21 cellular contexts compared by ENCODE assay signal in the genomic region with DNA sequence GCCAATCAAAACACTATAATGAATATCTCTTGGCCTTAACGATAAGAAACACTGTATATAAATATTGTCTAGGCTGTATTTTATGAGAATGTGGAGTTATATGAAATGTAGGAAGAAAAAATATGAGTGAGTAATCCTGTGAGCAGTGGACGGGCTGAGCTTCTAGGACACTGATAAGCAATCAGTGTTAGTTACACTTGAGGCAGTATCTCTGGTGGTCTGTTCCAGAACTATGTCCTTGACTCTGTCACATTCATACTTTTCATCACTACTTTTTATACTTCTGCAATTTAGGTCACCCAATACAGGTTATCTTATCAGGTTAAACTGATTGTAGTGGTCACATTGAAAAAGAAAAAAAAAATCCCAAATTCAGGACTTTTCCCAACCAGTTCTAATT.
A peak's percentile ranks its signal among the peaks of the same experiment; 100 is the strongest.
DNase-seq lines count a peak whose midpoint lies in the region; ATAC-seq lines count a peak whose summit lies in the region.
"Had no signal": no experiment of that assay in that cellular context is flagged by ENCODE, and none has a peak within 500 bp of the region (broad histone marks: within the 10 kb centered on the region; RNA-seq: fewer than 3 reads in every experiment).

No MANE protein-coding gene starts in this region.

- intact Hi-C loops in left cardiac atrium (cut with DNase I): no loop called here

- H3K36me3 Mint-ChIP-seq in T-helper 2 cell treated with Interferon-gamma antibody and Interleukin-4, amounts not matched to agents 5 μg/mL and 100 μg/mL, for 36 hours (ENCODE audit: low read depth): no peaks in the 10 kb centered on the region
- H3K36me3 Mint-ChIP-seq: CD4-positive, CD25-positive, alpha-beta regulatory T cell; CD8-positive, alpha-beta memory T cell had no signal

- H3K4me3 Mint-ChIP-seq in T-helper 2 cell treated with Interferon-gamma antibody and Interleukin-4, amounts not matched to agents 5 μg/mL and 100 μg/mL, for 36 hours: no peak overlapping the region
- H3K4me3 Mint-ChIP-seq: CD4-positive, CD25-positive, alpha-beta regulatory T cell; CD8-positive, alpha-beta memory T cell; GM23338 had no signal

- ATAC-seq in left cardiac atrium: peak; percentile 76 to 77
- ATAC-seq: GM12878, GM23338 had no signal

- H3K9me3 Mint-ChIP-seq in T-helper 2 cell treated with Interferon-gamma antibody and Interleukin-4, amounts not matched to agents 5 μg/mL and 100 μg/mL, for 36 hours: no peaks in the 10 kb centered on the region
- H3K9me3 Mint-ChIP-seq: CD4-positive, CD25-positive, alpha-beta regulatory T cell; CD8-positive, alpha-beta memory T cell; GM23338 had no signal

- no peak overlapping the region for H3K27ac Mint-ChIP-seq in T-helper 2 cell treated with Interferon-gamma antibody and Interleukin-4, amounts not matched to agents 5 μg/mL and 100 μg/mL, for 36 hours
- H3K27ac Mint-ChIP-seq: CD4-positive, CD25-positive, alpha-beta regulatory T cell; CD8-positive, alpha-beta memory T cell; GM23338 had no signal

- H3K4me1 Mint-ChIP-seq in T-helper 2 cell treated with Interferon-gamma antibody and Interleukin-4, amounts not matched to agents 5 μg/mL and 100 μg/mL, for 36 hours (ENCODE audit: low read depth): no peaks in the 10 kb centered on the region
- H3K4me1 Mint-ChIP-seq: CD4-positive, CD25-positive, alpha-beta regulatory T cell; CD8-positive, alpha-beta memory T cell; GM23338 had no signal

- peaks cover 2% of the 10 kb centered on the region for H3K27me3 Mint-ChIP-seq in T-helper 2 cell treated with Interferon-gamma antibody and Interleukin-4, amounts not matched to agents 5 μg/mL and 100 μg/mL, for 36 hours (ENCODE audit: low read depth)

- DNase-seq in SK-N-DZ (ENCODE audit: low spot score): peak; percentile 27
- peak; percentile 40 for DNase-seq in amniotic epithelial cell (ENCODE audit: low read depth)
- DNase-seq in left cardiac atrium: no peak
- DNase-seq in left kidney (ENCODE audit: low read depth, low spot score): peak; percentile 7
- no peak for DNase-seq in superior temporal gyrus (ENCODE audit: extremely low spot score)
- DNase-seq in GM19240 (ENCODE audit: insufficient read length, low spot score): no peak
- no peak for DNase-seq in T-helper 2 cell treated with Interferon-gamma antibody and Interleukin-4, amounts not matched to agents 5 μg/mL and 100 μg/mL, for 36 hours (ENCODE audit: low spot score)
- no peak for DNase-seq in HuH-7.5 (ENCODE audit: low spot score)
- DNase-seq: ACHN; BE2C; C1 segment of cervical spinal cord; CD4-positive, CD25-positive, alpha-beta regulatory T cell; CD8-positive, alpha-beta memory T cell; COR-L47; DMS 273 treated with DMSO at 0.1 percent for 48 hours; DMS53; DND-41; EL; HCEC 1CT had no signal

Comparison
In these comparisons a context has a peak if more than half of its experiments do, and no peak if none do; other contexts are left out.
1. DNase-seq: peak in SK-N-DZ (single experiment), amniotic epithelial cell (single experiment) and left kidney (single experiment); none in left cardiac atrium (single experiment), superior temporal gyrus (single experiment), GM19240 (single experiment), T-helper 2 cell treated with Interferon-gamma antibody and Interleukin-4, amounts not matched to agents 5 μg/mL and 100 μg/mL, for 36 hours (single experiment) and HuH-7.5 (single experiment).